ENCODE assay signal across 16 cellular contexts in genomic region chr15:58513008-58513407, GRCh38.
DNase-seq lines count a peak whose midpoint lies in the region; ATAC-seq and TF ChIP-seq lines count a peak whose summit lies in the region.
"Had no signal": no experiment of that assay in that cellular context is flagged by ENCODE, and none has a peak within 500 bp of the region (broad histone marks: within the 10 kb centered on the region; RNA-seq: fewer than 3 reads in every experiment).

No MANE protein-coding gene starts in this region.

- H3K79me1 ChIP-seq in neuronal stem cell (ENCODE audit: low read depth, low read length), result no peaks in the 10 kb centered on the region

- H2BK5ac ChIP-seq in neuronal stem cell (ENCODE audit: low read length), result no peak overlapping the region

- no peak overlapping the region for H2BK120ac ChIP-seq in neuronal stem cell (ENCODE audit: low read depth, low read length)

- no peak for DNase-seq in GM23338 (ENCODE audit: low spot score)
- DNase-seq in NCI-H524 treated with DMSO at 0.1 percent for 48 hours (lab: John Stamatoyannopoulos, UW), result peak; percentile 53
- peak; percentile 18 for DNase-seq in islet precursor cell
- no peak for DNase-seq in neuronal stem cell (ENCODE audit: low spot score)
- no peak for DNase-seq in NCI-H1436 (lab: John Stamatoyannopoulos, UW)
- DNase-seq: CD8-positive, alpha-beta T cell; DND-41; KBM-7; MM.1S; NCI-H1048; NCI-H1417 treated with DMSO at 0.1 percent for 48 hours; NCI-H187 treated with DMSO at 0.1 percent for 48 hours; NCI-H748 treated with DMSO at 0.1 percent for 48 hours had no signal

- H3K4me1 Mint-ChIP-seq in GM23338, result peaks cover 3% of the 10 kb centered on the region; the same call in 2 of the 3 replicates

- H3K4me1 ChIP-seq in GM23338 (ENCODE audit: insufficient read depth) (no peaks in the 10 kb centered on the region), neuronal stem cell (ENCODE audit: control insufficient read depth in 2 of 2, insufficient read depth in 1 of 2, low read depth in 1 of 2, low read length in 2 of 2) (peaks cover 2 to 3% of the 10 kb centered on the region in 2 donors)

- no peak overlapping the region for H3K4me3 Mint-ChIP-seq in GM23338
- H3K4me3 Mint-ChIP-seq: CD8-positive, alpha-beta T cell had no signal

- H3K18ac ChIP-seq in neuronal stem cell (ENCODE audit: low read length), result no peak overlapping the region

- H3K79me2 ChIP-seq in GM23338 (replicated peaks; ENCODE audit: insufficient read depth), result no peaks in the 10 kb centered on the region

- no peaks in the 10 kb centered on the region for H3K36me3 ChIP-seq in GM23338 (ENCODE audit: insufficient read depth)
- H3K36me3 ChIP-seq in neuronal stem cell (replicated peaks in 1 of 2; ENCODE audit: control insufficient read depth in 2 of 2, insufficient read depth in 2 of 2, low read length in 2 of 2), result no peaks in the 10 kb centered on the region
- H3K36me3 ChIP-seq: BLaER1 had no signal

- H3K4me3 ChIP-seq in GM23338 (no peak overlapping the region), neuronal stem cell (ENCODE audit: low read length in 2 of 2) (no peak overlapping the region)
- H3K4me3 ChIP-seq: BLaER1 had no signal

- H4K8ac ChIP-seq in neuronal stem cell (ENCODE audit: low read depth, low read length), result no peak overlapping the region

- H3K9me3 Mint-ChIP-seq in GM23338, result no peaks in the 10 kb centered on the region; the same call in 1 of the 3 replicates

- no peaks in the 10 kb centered on the region for H3K27me3 Mint-ChIP-seq in GM23338 (ENCODE audit: insufficient read depth, low read depth, poor library complexity)

- peaks cover 0 to 2% of the 10 kb centered on the region in 2 donors for H3K9me3 ChIP-seq in neuronal stem cell (replicated peaks in 1 of 2; ENCODE audit: control insufficient read depth in 2 of 2, insufficient read depth in 1 of 2, low read depth in 1 of 2, low read length in 2 of 2)

- H2AFZ ChIP-seq in GM23338 (peak overlapping the region; percentile 43; the same call in 1 of the 2 replicates), neuronal stem cell (ENCODE audit: low read length) (peak overlapping the region; percentile 19)

- H3K4me2 ChIP-seq in GM23338, result no peak overlapping the region
- no peak overlapping the region for H3K4me2 ChIP-seq in neuronal stem cell (ENCODE audit: insufficient read depth, low read length, poor library complexity, severe bottlenecking)

- 0 out of 2 replicates have a peak overlapping the region, but pooled peaks have one; percentile 23 for H3K27ac Mint-ChIP-seq in GM23338
- H3K27ac Mint-ChIP-seq: CD8-positive, alpha-beta T cell had no signal

- no peak overlapping the region for H3K9ac ChIP-seq in neuronal stem cell (ENCODE audit: low read depth, low read length, poor library complexity)
- H3K9ac ChIP-seq: BLaER1 had no signal

- no peak overlapping the region for H3K23ac ChIP-seq in neuronal stem cell (ENCODE audit: low read depth, low read length, poor library complexity)

- no CpG with 5 or more reads among the region's 4 CpGs for WGBS in neuronal stem cell (ENCODE audit: extremely low coverage in 2 of 2, insufficient read length in 2 of 2, insufficient replicate concordance in 1 of 2), 2 donors

- H3K9me2 ChIP-seq in GM23338 (ENCODE audit: insufficient read depth), result no peaks in the 10 kb centered on the region

- no peaks in the 10 kb centered on the region for H3F3A ChIP-seq in GM23338 (replicated peaks; ENCODE audit: low read depth)

- H3K27ac ChIP-seq in GM23338 (ENCODE audit: low read depth), result no peak overlapping the region
- no peak overlapping the region for H3K27ac ChIP-seq in neuronal stem cell (replicated peaks; ENCODE audit: low read length)
- H3K27ac ChIP-seq: BLaER1 had no signal

- H4K20me1 ChIP-seq in GM23338 (replicated peaks; ENCODE audit: insufficient read depth), result no peaks in the 10 kb centered on the region
- H4K20me1 ChIP-seq: BLaER1 had no signal

- no peak overlapping the region for H2BK12ac ChIP-seq in neuronal stem cell (ENCODE audit: low read length)

- ATAC-seq in GM23338, result no peak
- ATAC-seq in GM19463 (IDR thresholded peaks at IDR 0.05; ENCODE audit: unreplicated experiment), result no peak
- ATAC-seq in HG02588 (IDR thresholded peaks at IDR 0.05; ENCODE audit: unreplicated experiment), result no peak
- ATAC-seq: CD8-positive, alpha-beta T cell had no signal

- no peaks in the 10 kb centered on the region for H3K27me3 ChIP-seq in GM23338 (ENCODE audit: insufficient read depth)
- no peaks in the 10 kb centered on the region for H3K27me3 ChIP-seq in neuronal stem cell (ENCODE audit: control insufficient read depth in 3 of 3, insufficient read depth in 3 of 3, low read depth in 1 of 3, low read length in 3 of 3)
- H3K27me3 ChIP-seq: BLaER1 had no signal

- no peak overlapping the region for H3K14ac ChIP-seq in neuronal stem cell (ENCODE audit: low read length)

- H3K4ac ChIP-seq in neuronal stem cell (ENCODE audit: low read length), result no peak overlapping the region

- H4K91ac ChIP-seq in neuronal stem cell (ENCODE audit: low read depth, low read length, poor library complexity), result no peak overlapping the region

- no peak overlapping the region for H2AK5ac ChIP-seq in neuronal stem cell (ENCODE audit: low read depth, low read length)

- no peak for TF ChIP-seq CTCF in GM23338 (conservative IDR thresholded peaks at IDR 0.05; ENCODE audit: low read depth in 2 of 2)

- no peak overlapping the region for H2BK15ac ChIP-seq in neuronal stem cell (ENCODE audit: low read length)

- H3K36me3 Mint-ChIP-seq in GM23338 (ENCODE audit: low read depth), result no peaks in the 10 kb centered on the region
- H3K36me3 Mint-ChIP-seq: CD8-positive, alpha-beta T cell had no signal

TF ChIP-seq in GM23338, 12 proteins besides CTCF, POLR2A, EP300 and RAD21 (continues in another document):
- TF ChIP-seq CREB1 (CRISPR knock-in tag; IDR thresholded peaks at IDR 0.05; ENCODE audit: low read depth) (no peak), REST (IDR thresholded peaks at IDR 0.05; ENCODE audit: unreplicated experiment) (no peak), ZNF331 (CRISPR knock-in tag; IDR thresholded peaks at IDR 0.05; ENCODE audit: low read depth) (no peak), EZH2 (IDR thresholded peaks at IDR 0.05; ENCODE audit: low read depth, unreplicated experiment) (no peak)

Comparison
In these comparisons a context has a peak if more than half of its experiments do, and no peak if none do; other contexts are left out.
1. DNase-seq: peak in NCI-H524 treated with DMSO at 0.1 percent for 48 hours (single experiment) and islet precursor cell (single experiment); none in GM23338 (single experiment), neuronal stem cell (single experiment) and NCI-H1436 (single experiment).